In genomic region chr5:177569894-177570293, GRCh38 we compare ENCODE assay signal across 32 cellular contexts. TPM values are rescaled to one million over a fixed set of nuclear protein-coding genes. Genes with fewer than 3 reads are reported as not detected.
DNase-seq lines count a peak whose midpoint lies in the region; ATAC-seq, FAIRE-seq and TF ChIP-seq lines count a peak whose summit lies in the region.
"Had no signal": no experiment of that assay in that cellular context is flagged by ENCODE, and none has a peak within 500 bp of the region (broad histone marks: within the 10 kb centered on the region; RNA-seq: fewer than 3 reads in every experiment).

No MANE protein-coding gene starts in this region.

- no peak overlapping the region for H2BK20ac ChIP-seq in H1 (ENCODE audit: low read length)

- no peak overlapping the region for H3K9ac ChIP-seq in K562 (ENCODE audit: insufficient read depth in 1 of 2, low read depth in 2 of 2, low read length in 2 of 2)
- H3K9ac ChIP-seq in H1 (replicated peaks in 1 of 4; ENCODE audit: extremely low read depth in 1 of 4, low read depth in 3 of 4, low read length in 3 of 4), result no peak overlapping the region
- H3K9ac ChIP-seq: BLaER1; BLaER1 treated with 17β-estradiol and CSF1 and Interleukin-3, amounts not matched to agents 10 nM and 100 nM had no signal

- no peak overlapping the region for H2BK15ac ChIP-seq in H1 (ENCODE audit: low read length)

- H2BK12ac ChIP-seq in H1 (ENCODE audit: low read depth, low read length), result no peak overlapping the region

- no peak for TF ChIP-seq EP300 in K562 (IDR thresholded peaks at IDR 0.05; ENCODE audit: low read length)
- no peak for TF ChIP-seq EP300 in H1 (IDR thresholded peaks at IDR 0.05; ENCODE audit: borderline replicate concordance in 1 of 2, low read depth in 2 of 2, low read length in 2 of 2)

- no peaks in the 10 kb centered on the region for H3K9me3 ChIP-seq in HEK293 (ENCODE audit: control insufficient read depth, insufficient read depth, low read depth, low read length)
- no peaks in the 10 kb centered on the region for H3K9me3 ChIP-seq in K562 (replicated peaks; ENCODE audit: control insufficient read depth, insufficient read depth, low read depth, low read length)
- H3K9me3 ChIP-seq in H1 (ENCODE audit: insufficient read depth in 2 of 2, low read depth in 1 of 2, low read length in 1 of 2), result no peaks in the 10 kb centered on the region
- H3K9me3 ChIP-seq: A549; BE2C; BLaER1; BLaER1 treated with 17β-estradiol and CSF1 and Interleukin-3, amounts not matched to agents 10 nM and 100 nM; Caco-2 had no signal

- no peak for ATAC-seq in K562
- no peak for ATAC-seq in HG02852 (IDR thresholded peaks at IDR 0.05; ENCODE audit: unreplicated experiment)
- ATAC-seq: CD8-positive, alpha-beta T cell had no signal

- H4K91ac ChIP-seq in H1 (replicated peaks; ENCODE audit: insufficient read length, low read length), result no peak overlapping the region

- POLR2A ChIA-PET in HEK293 (lab: Yijun Ruan, JAX) (interaction anchor here (0.5 kb wide), 1 partner anchor 31 kb away, joined by 3 read pairs; no protein-coding TSS in a partner anchor), K562 (lab: Yijun Ruan, JAX) (interaction anchor here (0.5 kb wide), 1 partner anchor 27 kb away, joined by 3 read pairs; no protein-coding TSS in a partner anchor), H1 (lab: Charles Lee; ENCODE audit: partially characterized antibody) (interaction anchor here (1.0 to 1.5 kb wide), 3 partner anchors 31 to 72 kb away, joined by 3 to 4 read pairs (median 4); partner anchors contain the start of gene PDLIM7), RWPE1 (lab: Yijun Ruan, JAX; ENCODE audit: low non-redundant PET) (no interaction called here)

- H3K23me2 ChIP-seq in H1 (ENCODE audit: low read depth, low read length), result no peaks in the 10 kb centered on the region

- H3K36me3 ChIP-seq in HEK293 (ENCODE audit: control insufficient read depth in 2 of 2, insufficient read depth in 1 of 2, low read length in 2 of 2), result no peaks in the 10 kb centered on the region
- no peaks in the 10 kb centered on the region for H3K36me3 ChIP-seq in K562 (ENCODE audit: control insufficient read depth, insufficient read depth, low read length)
- H3K36me3 ChIP-seq in H1 (ENCODE audit: control insufficient read depth in 2 of 4, insufficient read depth in 4 of 4, low read length in 3 of 4), result no peaks in the 10 kb centered on the region
- H3K36me3 ChIP-seq: BE2C; BLaER1; BLaER1 treated with 17β-estradiol and CSF1 and Interleukin-3, amounts not matched to agents 10 nM and 100 nM had no signal

- no peak overlapping the region for H3K4me3 ChIP-seq in HEK293 (ENCODE audit: low read depth, low read length)
- H3K4me3 ChIP-seq in K562, result no peak overlapping the region
- no peak overlapping the region for H3K4me3 ChIP-seq in H1 (ENCODE audit: extremely low read depth in 1 of 4, insufficient read depth in 2 of 4, low read depth in 3 of 4, low read length in 4 of 4)
- H3K4me3 ChIP-seq: A549; BLaER1; BLaER1 treated with 17β-estradiol and CSF1 and Interleukin-3, amounts not matched to agents 10 nM and 100 nM had no signal

- H3K79me1 ChIP-seq in H1 (ENCODE audit: low read depth, low read length), result no peaks in the 10 kb centered on the region

- no peak overlapping the region for H3K56ac ChIP-seq in H1 (replicated peaks; ENCODE audit: insufficient read length, low read depth, low read length)

- no peak for FAIRE-seq in K562 (lab: Jason Lieb, UNC)
- FAIRE-seq in H1 (lab: Jason Lieb, UNC), result no peak
- FAIRE-seq: A204.1, A549, D721Med had no signal

- no TSS peak for BruUV-seq in K562 (replicated peaks; lab: Mats Ljungman, UMichigan)

- H3K27ac ChIP-seq in HEK293 (ENCODE audit: extremely low read depth, low read depth, low read length) (no peak overlapping the region), K562 (ENCODE audit: extremely low read depth, low read depth, low read length) (no peak overlapping the region), H1 (ENCODE audit: low read depth, low read length) (no peak overlapping the region), RWPE1 (no peak overlapping the region)
- H3K27ac ChIP-seq: 22Rv1; A549; BLaER1; BLaER1 treated with 17β-estradiol and CSF1 and Interleukin-3, amounts not matched to agents 10 nM and 100 nM; C4-2B had no signal

- TF ChIP-seq POLR2A in K562 (conservative IDR thresholded peaks at IDR 0.05) (no peak), H1 (IDR thresholded peaks at IDR 0.05; ENCODE audit: control extremely low read depth in 1 of 2, low read depth in 2 of 2, low read length in 2 of 2) (no peak)

- in situ Hi-C loops in K562 (cut with MboI), result no loop called here

- H3K4me1 ChIP-seq in HEK293 (ENCODE audit: control insufficient read depth, insufficient read depth, low read length) (no peaks in the 10 kb centered on the region), K562 (replicated peaks in 1 of 2; ENCODE audit: control insufficient read depth in 2 of 2, insufficient read depth in 2 of 2, low read length in 2 of 2) (peaks cover 18 to 21% of the 10 kb centered on the region in 2 experiments; a peak in 3 of 5 replicates), H1 (replicated peaks in 1 of 4; ENCODE audit: control insufficient read depth in 3 of 4, insufficient read depth in 4 of 4, low read length in 3 of 4) (no peaks in the 10 kb centered on the region)
- H3K4me1 ChIP-seq: A549, BE2C, BLaER1 had no signal

- H4K8ac ChIP-seq in H1 (ENCODE audit: extremely low read depth, insufficient read depth, low read length), result no peak overlapping the region

- TF ChIP-seq RAD21 in K562 (CRISPR knock-in tag; conservative IDR thresholded peaks at IDR 0.05 in 1 of 2, IDR thresholded peaks at IDR 0.05 in 1 of 2) (no peak), H1 (IDR thresholded peaks at IDR 0.05 in 1 of 2, conservative IDR thresholded peaks at IDR 0.05 in 1 of 2; ENCODE audit: low read depth in 2 of 2, low read length in 2 of 2) (no peak)

- TF ChIP-seq CTCF in HEK293 (tag by site-specific recombination; IDR thresholded peaks at IDR 0.05), result no peak
- TF ChIP-seq CTCF in K562 (IDR thresholded peaks at IDR 0.05 in 2 of 3, conservative IDR thresholded peaks at IDR 0.05 in 1 of 3; ENCODE audit: insufficient read depth in 2 of 3, low read depth in 1 of 3, low read length in 3 of 3), result no peak
- no peak for TF ChIP-seq CTCF in H1 (IDR thresholded peaks at IDR 0.05; ENCODE audit: control extremely low read depth in 1 of 3, insufficient read depth in 1 of 3, low read depth in 1 of 3, low read length in 3 of 3)
- TF ChIP-seq CTCF in RWPE1 (conservative IDR thresholded peaks at IDR 0.05; ENCODE audit: low read depth), result no peak

- H3K9me1 ChIP-seq in K562 (ENCODE audit: control insufficient read depth, insufficient read depth, low read length), result no peaks in the 10 kb centered on the region

- no peak overlapping the region for H2BK5ac ChIP-seq in H1 (ENCODE audit: low read depth, low read length)

- no peak overlapping the region for H2AK5ac ChIP-seq in H1 (ENCODE audit: low read depth, low read length)

- H3K4me2 ChIP-seq in K562 (ENCODE audit: insufficient read depth, low read length) (no peak overlapping the region), H1 (ENCODE audit: insufficient read depth in 1 of 2, low read depth in 2 of 2, low read length in 2 of 2) (no peak overlapping the region)
- H3K4me2 ChIP-seq: A549; BLaER1; BLaER1 treated with 17β-estradiol and CSF1 and Interleukin-3, amounts not matched to agents 10 nM and 100 nM had no signal

- intact Hi-C loops in K562 (cut with micrococcal nuclease), result no loop called here

- DNase-seq in K562 (ENCODE audit: extremely low read depth in 1 of 4, low spot score in 3 of 4) (no peak), H1 (ENCODE audit: low read depth in 1 of 2, low spot score in 2 of 2) (no peak), RWPE1 (ENCODE audit: low spot score) (no peak)
- no peak for DNase-seq in activated naive CD4-positive, alpha-beta T cell treated with Interleukin-2 at 50 U/mL for 16 hours
- DNase-seq: 8988T; ACHN; AML-193; BE2C; C1 segment of cervical spinal cord; Caco-2; Calu3; CD4-positive, alpha-beta memory T cell; CD4-positive, alpha-beta T cell; CD8-positive, alpha-beta memory T cell; CD8-positive, alpha-beta T cell; COR-L47; DMS 273 treated with DMSO at 0.1 percent for 48 hours; DMS153; DMS53; DMS79; DMS79 treated with DMSO at 0.1 percent for 48 hours; DND-41; EL had no signal

- H3K27me3 ChIP-seq in K562 (ENCODE audit: control insufficient read depth in 2 of 2, insufficient read depth in 2 of 2, low read length in 2 of 2) (peaks cover 4 to 14% of the 10 kb centered on the region in 2 experiments; a peak in 4 of 5 replicates), H1 (replicated peaks in 1 of 4; ENCODE audit: control insufficient read depth in 3 of 4, extremely low read depth in 1 of 4, insufficient read depth in 3 of 4, low read length in 3 of 4) (no peaks in the 10 kb centered on the region)
- H3K27me3 ChIP-seq: BLaER1; BLaER1 treated with 17β-estradiol and CSF1 and Interleukin-3, amounts not matched to agents 10 nM and 100 nM had no signal

- H3K18ac ChIP-seq in H1 (ENCODE audit: extremely low read depth, low read length), result no peak overlapping the region

- H3K79me2 ChIP-seq in K562 (ENCODE audit: control insufficient read depth, insufficient read depth, low read length) (no peaks in the 10 kb centered on the region), H1 (ENCODE audit: control insufficient read depth in 1 of 2, insufficient read depth in 2 of 2, low read length in 2 of 2) (no peaks in the 10 kb centered on the region)

- H2AFZ ChIP-seq in K562 (ENCODE audit: low read depth, low read length) (0 out of 2 replicates have a peak overlapping the region, but pooled peaks have one; percentile 13), H1 (ENCODE audit: low read length) (no peak overlapping the region)

- 16% methylated on average over 2 of the region's 2 CpGs for WGBS in K562 (ENCODE audit: insufficient coverage, low coverage, missing lambda C conversion rate)
- 91% methylated on average over 2 of the region's 2 CpGs; no CpG with 5 or more reads in 1 of the 2 experiments for WGBS in H1 (ENCODE audit: extremely low coverage in 1 of 2, insufficient coverage in 1 of 2, insufficient read length in 1 of 2, insufficient replicate concordance in 2 of 2, low coverage in 1 of 2, low lambda C conversion rate in 2 of 2, missing lambda C conversion rate in 1 of 2), 2 experiments

- no peak overlapping the region for H4K5ac ChIP-seq in H1 (ENCODE audit: insufficient read length, low read depth, low read length)

- H4K20me1 ChIP-seq in K562 (replicated peaks; ENCODE audit: control insufficient read depth, insufficient read depth, low read length) (no peaks in the 10 kb centered on the region), H1 (replicated peaks in 1 of 2; ENCODE audit: control insufficient read depth in 1 of 2, insufficient read depth in 2 of 2, low read length in 2 of 2) (no peaks in the 10 kb centered on the region)
- H4K20me1 ChIP-seq: BLaER1; BLaER1 treated with 17β-estradiol and CSF1 and Interleukin-3, amounts not matched to agents 10 nM and 100 nM had no signal

- no peak overlapping the region for H3K14ac ChIP-seq in H1 (ENCODE audit: insufficient read length)

- no peak overlapping the region for H3K23ac ChIP-seq in H1 (ENCODE audit: insufficient read length)

- no peak overlapping the region for H2BK120ac ChIP-seq in H1 (replicated peaks; ENCODE audit: low read depth, low read length)

- CTCF ChIA-PET in HEK293 (lab: Yijun Ruan, JAX), result interaction anchor here (0.7 kb wide), 1 partner anchor 37 kb away, joined by 3 read pairs; no protein-coding TSS in a partner anchor
- CTCF ChIA-PET in K562 (lab: Yijun Ruan, JAX; ENCODE audit: low intra/inter-chr PET ratio), result no interaction called here
- CTCF ChIA-PET in H1 (lab: Charles Lee; ENCODE audit: partially characterized antibody), result interaction anchor here (1.1 to 1.9 kb wide), 3 partner anchors 9 to 38 kb away, joined by 3 to 8 read pairs (median 4); no protein-coding TSS in a partner anchor
- CTCF ChIA-PET in RWPE1 (lab: Yijun Ruan, JAX), result no interaction called here

- no peak overlapping the region for H3K4ac ChIP-seq in H1 (replicated peaks; ENCODE audit: insufficient read length, low read depth, low read length)

RNA-seq across cellular contexts. Expression of gene FAM193B, which starts 15.5 kb away (rescaled TPM):
- 296 and 489 TPM in 2 replicates for total RNA-seq in K562 (2011; cell fraction: chromatin; rRNA removed; ENCODE audit: low replicate concordance)
- 300 and 332 TPM in 2 replicates for total RNA-seq in K562 (2011; cell fraction: nucleolus; rRNA removed)
- total RNA-seq in K562 (2011; cell fraction: nucleoplasm; rRNA removed), result 230 and 273 TPM in 2 replicates
- total RNA-seq in K562 (2014; rRNA removed) (33.6 and 53.1 TPM in 2 replicates), K562 (2014; rRNA removed; fragmentation: Illumina TruSeq; extraction: Trizol) (15.2 and 18.0 TPM in 2 replicates), K562 (2015; rRNA removed; fragmentation: Illumina TruSeq; extraction: Trizol) (31.7 and 37.3 TPM in 2 replicates), K562 (2021) (58.7 and 59.4 TPM in 2 replicates)
- polyA plus RNA-seq in K562 (2011; rRNA removed) (51.5 and 73.5 TPM in 2 replicates), K562 (2014; fragmentation: Illumina TruSeq; extraction: Trizol) (44.1 and 45.0 TPM in 2 replicates), K562 (2014; fragmentation: Nextera tagmentation; extraction: Ambion mirVana) (1 to 10 TPM; 4.4 to 5.0 TPM), K562 (2014; rRNA removed) (73.4 and 76.4 TPM in 2 replicates), H1 (2011; rRNA removed) (49.9 and 91.8 TPM in 2 replicates)
- 30.7 and 38.5 TPM in 2 replicates for polyA plus RNA-seq in K562 (2011; cell fraction: cytosol; rRNA removed)
- polyA plus RNA-seq in K562 (2011; cell fraction: nucleus; rRNA removed), result 492 and 661 TPM in 2 replicates
- polyA plus RNA-seq in K562 (2012), result 52.7 and 87.6 TPM in 2 replicates
- 11.0 and 15.0 TPM in 2 replicates for polyA minus RNA-seq in K562 (2011; rRNA and poly(A)+ RNA removed)
- polyA minus RNA-seq in K562 (2011; cell fraction: cytosol; rRNA and poly(A)+ RNA removed), result 10.5 and 24.3 TPM in 2 replicates
- polyA minus RNA-seq in K562 (2011; cell fraction: nucleus; rRNA and poly(A)+ RNA removed), result 47.3 and 51.4 TPM in 2 replicates
- total RNA-seq in H1 (2021; fragmentation: NEBNext Ultra II Directional; extraction: Animal tissue kit (Norgen Biotek cat#: 25700)), result 69.8 and 75.2 TPM in 2 replicates
- 70.5 TPM for polyA plus RNA-seq in H1 (2011; cell fraction: cytosol; rRNA removed)
- polyA plus RNA-seq in H1 (2011; cell fraction: nucleus; rRNA removed), result 384 TPM
- polyA plus RNA-seq in H1 (2012, experiment 1 of 2), result 57.7 to 86.6 TPM (median 81.0 TPM) in 4 replicates
- polyA plus RNA-seq in H1 (2012, experiment 2 of 2), result 67.9 TPM
- 59.7 TPM for polyA plus RNA-seq in H1 (2013, experiment 1 of 2)
- polyA plus RNA-seq in H1 (2013, experiment 2 of 2), result 54.0 TPM
- 23.4 and 37.6 TPM in 2 replicates for polyA minus RNA-seq in H1 (2011; rRNA and poly(A)+ RNA removed)
- polyA minus RNA-seq in H1 (2011; cell fraction: cytosol; rRNA and poly(A)+ RNA removed), result 34.4 TPM
- polyA minus RNA-seq in H1 (2011; cell fraction: nucleus; rRNA and poly(A)+ RNA removed), result 53.4 TPM

RNA-seq across cellular contexts. Expression of gene TMED9, which starts 22.1 kb away (rescaled TPM):
- total RNA-seq in K562 (2011; cell fraction: chromatin; rRNA removed; ENCODE audit: low replicate concordance), result 151 and 356 TPM in 2 replicates
- 455 and 495 TPM in 2 replicates for total RNA-seq in K562 (2011; cell fraction: nucleolus; rRNA removed)
- 410 and 412 TPM in 2 replicates for total RNA-seq in K562 (2011; cell fraction: nucleoplasm; rRNA removed)
- total RNA-seq in K562 (2014; rRNA removed), result 90.0 and 98.0 TPM in 2 replicates
- total RNA-seq in K562 (2014; rRNA removed; fragmentation: Illumina TruSeq; extraction: Trizol), result 57.1 and 65.9 TPM in 2 replicates
- total RNA-seq in K562 (2015; rRNA removed; fragmentation: Illumina TruSeq; extraction: Trizol), result 72.8 and 73.5 TPM in 2 replicates
- 147 and 173 TPM in 2 replicates for total RNA-seq in K562 (2021)
- 301 and 375 TPM in 2 replicates for polyA plus RNA-seq in K562 (2011; rRNA removed)
- polyA plus RNA-seq in K562 (2011; cell fraction: cytosol; rRNA removed), result 280 and 325 TPM in 2 replicates
- 112 and 139 TPM in 2 replicates for polyA plus RNA-seq in K562 (2011; cell fraction: nucleus; rRNA removed)
- polyA plus RNA-seq in K562 (2012), result 181 and 366 TPM in 2 replicates
- 144 and 168 TPM in 2 replicates for polyA plus RNA-seq in K562 (2014; fragmentation: Illumina TruSeq; extraction: Trizol)
- 10 to 100 TPM; 43.7 to 53.2 TPM for polyA plus RNA-seq in K562 (2014; fragmentation: Nextera tagmentation; extraction: Ambion mirVana)
- 213 and 235 TPM in 2 replicates for polyA plus RNA-seq in K562 (2014; rRNA removed)
- 208 and 226 TPM in 2 replicates for polyA minus RNA-seq in K562 (2011; rRNA and poly(A)+ RNA removed)
- polyA minus RNA-seq in K562 (2011; cell fraction: cytosol; rRNA and poly(A)+ RNA removed), result 75.1 and 101 TPM in 2 replicates
- polyA minus RNA-seq in K562 (2011; cell fraction: nucleus; rRNA and poly(A)+ RNA removed), result 40.4 and 90.7 TPM in 2 replicates
- total RNA-seq in H1 (2021; fragmentation: NEBNext Ultra II Directional; extraction: Animal tissue kit (Norgen Biotek cat#: 25700)), result 156 and 160 TPM in 2 replicates
- polyA plus RNA-seq in H1 (2011; rRNA removed), result 130 and 141 TPM in 2 replicates
- polyA plus RNA-seq in H1 (2011; cell fraction: cytosol; rRNA removed), result 185 TPM
- polyA plus RNA-seq in H1 (2011; cell fraction: nucleus; rRNA removed), result 119 TPM
- polyA plus RNA-seq in H1 (2012, experiment 1 of 2), result 124 to 218 TPM (median 205 TPM) in 4 replicates
- 162 TPM for polyA plus RNA-seq in H1 (2012, experiment 2 of 2)
- polyA plus RNA-seq in H1 (2013, experiment 1 of 2), result 141 TPM
- polyA plus RNA-seq in H1 (2013, experiment 2 of 2), result 178 TPM
- polyA minus RNA-seq in H1 (2011; rRNA and poly(A)+ RNA removed), result 187 and 190 TPM in 2 replicates
- polyA minus RNA-seq in H1 (2011; cell fraction: cytosol; rRNA and poly(A)+ RNA removed), result 74.6 TPM
- 46.5 TPM for polyA minus RNA-seq in H1 (2011; cell fraction: nucleus; rRNA and poly(A)+ RNA removed)

RNA-seq across cellular contexts. Expression of gene B4GALT7, which starts 30.0 kb away (rescaled TPM):
- 14.2 and 45.7 TPM in 2 replicates for total RNA-seq in K562 (2011; cell fraction: chromatin; rRNA removed; ENCODE audit: low replicate concordance)
- total RNA-seq in K562 (2011; cell fraction: nucleolus; rRNA removed), result 39.6 and 42.7 TPM in 2 replicates
- 25.6 and 30.6 TPM in 2 replicates for total RNA-seq in K562 (2011; cell fraction: nucleoplasm; rRNA removed)
- 15.1 and 18.2 TPM in 2 replicates for total RNA-seq in K562 (2014; rRNA removed)
- total RNA-seq in K562 (2014; rRNA removed; fragmentation: Illumina TruSeq; extraction: Trizol), result 2.3 and 4.6 TPM in 2 replicates
- 9.1 and 9.7 TPM in 2 replicates for total RNA-seq in K562 (2015; rRNA removed; fragmentation: Illumina TruSeq; extraction: Trizol)
- total RNA-seq in K562 (2021), result 17.7 and 18.3 TPM in 2 replicates
- 9.5 and 11.4 TPM in 2 replicates for polyA plus RNA-seq in K562 (2011; rRNA removed)
- 12.4 and 32.8 TPM in 2 replicates for polyA plus RNA-seq in K562 (2011; cell fraction: cytosol; rRNA removed)
- polyA plus RNA-seq in K562 (2011; cell fraction: nucleus; rRNA removed), result 18.8 and 34.8 TPM in 2 replicates
- 11.7 and 19.4 TPM in 2 replicates for polyA plus RNA-seq in K562 (2012)
- polyA plus RNA-seq in K562 (2014; fragmentation: Illumina TruSeq; extraction: Trizol), result 8.8 and 14.6 TPM in 2 replicates
- under 1 TPM; 0.34 to 0.88 TPM for polyA plus RNA-seq in K562 (2014; fragmentation: Nextera tagmentation; extraction: Ambion mirVana)
- 15.0 and 16.6 TPM in 2 replicates for polyA plus RNA-seq in K562 (2014; rRNA removed)
- 3.1 and 5.6 TPM in 2 replicates for polyA minus RNA-seq in K562 (2011; rRNA and poly(A)+ RNA removed)
- 7.4 and 7.8 TPM in 2 replicates for polyA minus RNA-seq in K562 (2011; cell fraction: cytosol; rRNA and poly(A)+ RNA removed)
- 12.8 and 18.5 TPM in 2 replicates for polyA minus RNA-seq in K562 (2011; cell fraction: nucleus; rRNA and poly(A)+ RNA removed)
- 17.3 and 18.7 TPM in 2 replicates for total RNA-seq in H1 (2021; fragmentation: NEBNext Ultra II Directional; extraction: Animal tissue kit (Norgen Biotek cat#: 25700))
- 31.9 and 38.1 TPM in 2 replicates for polyA plus RNA-seq in H1 (2011; rRNA removed)
- polyA plus RNA-seq in H1 (2011; cell fraction: cytosol; rRNA removed), result 20.5 TPM
- 31.9 TPM for polyA plus RNA-seq in H1 (2011; cell fraction: nucleus; rRNA removed)
- 11.0 to 19.8 TPM (median 17.2 TPM) in 4 replicates for polyA plus RNA-seq in H1 (2012, experiment 1 of 2)
- polyA plus RNA-seq in H1 (2012, experiment 2 of 2), result 15.4 TPM
- 18.9 TPM for polyA plus RNA-seq in H1 (2013, experiment 1 of 2)
- 18.5 TPM for polyA plus RNA-seq in H1 (2013, experiment 2 of 2)
- polyA minus RNA-seq in H1 (2011; rRNA and poly(A)+ RNA removed), result 8.7 and 14.8 TPM in 2 replicates
- 12.3 TPM for polyA minus RNA-seq in H1 (2011; cell fraction: cytosol; rRNA and poly(A)+ RNA removed)
- polyA minus RNA-seq in H1 (2011; cell fraction: nucleus; rRNA and poly(A)+ RNA removed), result 21.8 TPM

RNA-seq across cellular contexts. Expression of gene DDX41, which starts 53.1 kb away (rescaled TPM):
- 156 and 392 TPM in 2 replicates for total RNA-seq in K562 (2011; cell fraction: chromatin; rRNA removed; ENCODE audit: low replicate concordance)
- total RNA-seq in K562 (2011; cell fraction: nucleolus; rRNA removed), result 235 and 242 TPM in 2 replicates
- 123 and 170 TPM in 2 replicates for total RNA-seq in K562 (2011; cell fraction: nucleoplasm; rRNA removed)
- 284 and 396 TPM in 2 replicates for total RNA-seq in K562 (2014; rRNA removed)
- 41.4 and 53.7 TPM in 2 replicates for total RNA-seq in K562 (2014; rRNA removed; fragmentation: Illumina TruSeq; extraction: Trizol)
- 97.1 and 116 TPM in 2 replicates for total RNA-seq in K562 (2015; rRNA removed; fragmentation: Illumina TruSeq; extraction: Trizol)
- 164 and 167 TPM in 2 replicates for total RNA-seq in K562 (2021)
- 138 and 148 TPM in 2 replicates for polyA plus RNA-seq in K562 (2011; rRNA removed)
- polyA plus RNA-seq in K562 (2011; cell fraction: cytosol; rRNA removed), result 199 and 327 TPM in 2 replicates
- 545 and 753 TPM in 2 replicates for polyA plus RNA-seq in K562 (2011; cell fraction: nucleus; rRNA removed)
- polyA plus RNA-seq in K562 (2012), result 166 and 178 TPM in 2 replicates
- 94.9 and 113 TPM in 2 replicates for polyA plus RNA-seq in K562 (2014; fragmentation: Illumina TruSeq; extraction: Trizol)
- 10 to 100 TPM; 38.2 to 60.1 TPM for polyA plus RNA-seq in K562 (2014; fragmentation: Nextera tagmentation; extraction: Ambion mirVana)
- 234 and 236 TPM in 2 replicates for polyA plus RNA-seq in K562 (2014; rRNA removed)
- 143 and 154 TPM in 2 replicates for polyA minus RNA-seq in K562 (2011; rRNA and poly(A)+ RNA removed)
- 157 and 376 TPM in 2 replicates for polyA minus RNA-seq in K562 (2011; cell fraction: cytosol; rRNA and poly(A)+ RNA removed)
- 191 and 218 TPM in 2 replicates for polyA minus RNA-seq in K562 (2011; cell fraction: nucleus; rRNA and poly(A)+ RNA removed)
- total RNA-seq in H1 (2021; fragmentation: NEBNext Ultra II Directional; extraction: Animal tissue kit (Norgen Biotek cat#: 25700)), result 101 and 102 TPM in 2 replicates
- 135 and 187 TPM in 2 replicates for polyA plus RNA-seq in H1 (2011; rRNA removed)
- 198 TPM for polyA plus RNA-seq in H1 (2011; cell fraction: cytosol; rRNA removed)
- 361 TPM for polyA plus RNA-seq in H1 (2011; cell fraction: nucleus; rRNA removed)
- 72.1 to 148 TPM (median 142 TPM) in 4 replicates for polyA plus RNA-seq in H1 (2012, experiment 1 of 2)
- 81.7 TPM for polyA plus RNA-seq in H1 (2012, experiment 2 of 2)
- polyA plus RNA-seq in H1 (2013, experiment 1 of 2), result 72.4 TPM
- polyA plus RNA-seq in H1 (2013, experiment 2 of 2), result 70.9 TPM
- polyA minus RNA-seq in H1 (2011; rRNA and poly(A)+ RNA removed), result 105 and 106 TPM in 2 replicates
- polyA minus RNA-seq in H1 (2011; cell fraction: cytosol; rRNA and poly(A)+ RNA removed), result 142 TPM
- polyA minus RNA-seq in H1 (2011; cell fraction: nucleus; rRNA and poly(A)+ RNA removed), result 80.9 TPM

Comparison
In these comparisons a context has a peak if more than half of its experiments do, and no peak if none do; other contexts are left out.
1. CTCF ChIA-PET loops: an anchor here in HEK293 (0.7 kb wide) and H1 (1.1 to 1.9 kb wide); none called in K562 and RWPE1.